Comparison of ENCODE assay signal across 18 cellular contexts in genomic region chr10:91838199-91838598, GRCh38. TPM values are rescaled to one million over a fixed set of nuclear protein-coding genes. Genes with fewer than 3 reads are reported as not detected.
DNase-seq lines count a peak whose midpoint lies in the region; FAIRE-seq and TF ChIP-seq lines count a peak whose summit lies in the region.
"Had no signal": no experiment of that assay in that cellular context is flagged by ENCODE, and none has a peak within 500 bp of the region (broad histone marks: within the 10 kb centered on the region; RNA-seq: fewer than 3 reads in every experiment).

No MANE protein-coding gene starts in this region.

- H2AFZ ChIP-seq in OCI-LY7 (ENCODE audit: low read length): no peak overlapping the region

- H3K4me1 ChIP-seq in OCI-LY7 (ENCODE audit: insufficient read depth, low read length, poor library complexity, severe bottlenecking) (no peaks in the 10 kb centered on the region), tibial nerve (no peaks in the 10 kb centered on the region)
- H3K4me1 ChIP-seq: Caco-2 had no signal

- DNase-seq in H54 (ENCODE audit: insufficient read length, low spot score) (no peak), NCI-H1694 treated with DMSO at 0.1 percent for 48 hours (lab: John Stamatoyannopoulos, UW) (peak; percentile 36), OCI-LY7 (ENCODE audit: low spot score) (no peak), progenitor cell of endocrine pancreas (ENCODE audit: low spot score, unreplicated experiment) (no peak), NCI-H510A (lab: John Stamatoyannopoulos, UW) (no peak), NCI-H1092 treated with DMSO at 0.1 percent for 48 hours (lab: John Stamatoyannopoulos, UW) (no peak), tibial nerve (ENCODE audit: low spot score in 2 of 2) (no peak)
- DNase-seq: Caco-2; CD4-positive, CD25-positive, alpha-beta regulatory T cell; DMS79; H9; NCI-H2081 treated with DMSO at 0.1 percent for 48 hours; NCI-H774; Right ventricle myocardium superior had no signal

- H3K9me2 ChIP-seq in OCI-LY7 (ENCODE audit: insufficient read depth, low read length): no peaks in the 10 kb centered on the region

- H3K4me3 Mint-ChIP-seq in progenitor cell of endocrine pancreas (ENCODE audit: low read depth): no peak overlapping the region
- H3K4me3 Mint-ChIP-seq: CD4-positive, CD25-positive, alpha-beta regulatory T cell; H9; IgD-negative memory B cell; T-helper 1 cell treated with Interleukin-12 subunit alpha and Interleukin-12 subunit beta and Interleukin-4 antibody, amounts not matched to agents 30 μg/mL and 1 μg/mL, for 36 hours had no signal

- no peak overlapping the region for H3K4me2 ChIP-seq in OCI-LY7 (ENCODE audit: low read length)

- no peaks in the 10 kb centered on the region for H3K27me3 Mint-ChIP-seq in progenitor cell of endocrine pancreas
- H3K27me3 Mint-ChIP-seq: CD4-positive, CD25-positive, alpha-beta regulatory T cell; IgD-negative memory B cell had no signal

- peaks cover 1% of the 10 kb centered on the region for H3K4me1 Mint-ChIP-seq in progenitor cell of endocrine pancreas (ENCODE audit: low read depth)
- H3K4me1 Mint-ChIP-seq: IgD-negative memory B cell had no signal

- peaks cover 35% of the 10 kb centered on the region for H3K36me3 Mint-ChIP-seq in progenitor cell of endocrine pancreas (ENCODE audit: insufficient read depth)

- peak; percentile 69 for FAIRE-seq in H54 (lab: Jason Lieb, UNC)
- FAIRE-seq: HTR-8/SVneo had no signal

- H3K36me3 ChIP-seq in OCI-LY7 (ENCODE audit: insufficient read depth, low read length) (peaks cover 91% of the 10 kb centered on the region), tibial nerve (peaks cover 0 to 94% (median 20%) of the 10 kb centered on the region in 3 donors)

- POLR2A ChIA-PET in OCI-LY7 (lab: Charles Lee): interaction anchor here (0.7 kb wide), 1 partner anchor 25 kb away, joined by 3 read pairs; no protein-coding TSS in a partner anchor

- TSS peak; percentile 8 for BruUV-seq in OCI-LY7 (replicated peaks; lab: Mats Ljungman, UMichigan)

- H3K27me3 ChIP-seq in tibial nerve: no peaks in the 10 kb centered on the region

- 0 out of 2 replicates have a peak, but pooled peaks cover 3% of the 10 kb centered on the region for H4K20me1 ChIP-seq in OCI-LY7 (ENCODE audit: insufficient read depth, low read length)

- WGBS in tibial nerve, 2 donors: 73 to 96% methylated on average over 3 of the region's 3 CpGs

- H3K27ac ChIP-seq in OCI-LY7 (ENCODE audit: low read depth, low read length, poor library complexity, severe bottlenecking) (no peak overlapping the region), tibial nerve (no peak overlapping the region)
- H3K27ac ChIP-seq: HL-60 had no signal

- TF ChIP-seq CTCF in OCI-LY7 (conservative IDR thresholded peaks at IDR 0.05; ENCODE audit: low read length) (no peak), progenitor cell of endocrine pancreas (IDR thresholded peaks at IDR 0.05; ENCODE audit: unreplicated experiment) (no peak), tibial nerve (IDR thresholded peaks at IDR 0.05) (no peak)

- peak overlapping the region; percentile 19 for H3K27ac Mint-ChIP-seq in progenitor cell of endocrine pancreas
- H3K27ac Mint-ChIP-seq: H9; IgD-negative memory B cell; T-helper 1 cell treated with Interleukin-12 subunit alpha and Interleukin-12 subunit beta and Interleukin-4 antibody, amounts not matched to agents 30 μg/mL and 1 μg/mL, for 36 hours had no signal

- intact Hi-C loops in OCI-LY7 (cut with micrococcal nuclease; ENCODE audit: unreplicated experiment): no loop called here

- no peaks in the 10 kb centered on the region for H3K9me3 Mint-ChIP-seq in progenitor cell of endocrine pancreas (ENCODE audit: low read depth)
- H3K9me3 Mint-ChIP-seq: CD4-positive, CD25-positive, alpha-beta regulatory T cell; H9; IgD-negative memory B cell; T-helper 1 cell treated with Interleukin-12 subunit alpha and Interleukin-12 subunit beta and Interleukin-4 antibody, amounts not matched to agents 30 μg/mL and 1 μg/mL, for 36 hours had no signal

- H3K4me3 ChIP-seq in OCI-LY7 (ENCODE audit: low read depth, low read length, poor library complexity, severe bottlenecking) (no peak overlapping the region), tibial nerve (no peak overlapping the region)

- TF ChIP-seq POLR2A in H54 (IDR thresholded peaks at IDR 0.05; ENCODE audit: low read depth, low read length) (no peak), tibial nerve (IDR thresholded peaks at IDR 0.05) (no peak)

- CTCF ChIA-PET in OCI-LY7 (lab: Charles Lee; ENCODE audit: unreplicated experiment): no interaction called here

- H3K79me2 ChIP-seq in OCI-LY7 (ENCODE audit: insufficient read depth, low read depth, low read length): no peaks in the 10 kb centered on the region

- H3K9me3 ChIP-seq in OCI-LY7 (ENCODE audit: low read length) (no peaks in the 10 kb centered on the region), tibial nerve (no peaks in the 10 kb centered on the region)
- H3K9me3 ChIP-seq: Caco-2 had no signal

- no peak for TF ChIP-seq EP300 in tibial nerve (IDR thresholded peaks at IDR 0.05)

RNA-seq across cellular contexts. Expression of gene TNKS2, which starts 40.0 kb away (rescaled TPM):
- 18.0 and 20.0 TPM in 2 replicates for total RNA-seq in OCI-LY7 (2014; rRNA removed; shearing (Covaris generic))
- total RNA-seq in OCI-LY7 (2022) (31.3 and 32.1 TPM in 2 replicates), progenitor cell of endocrine pancreas (52.8 and 53.2 TPM in 2 replicates), tibial nerve (10 to 100 TPM; 47.7 to 60.7 (median 54.0) TPM)
